13 cellular contexts compared by ENCODE assay signal in genomic region chr5:133219296-133219695, GRCh38.
DNase-seq lines count a peak whose midpoint lies in the region; ATAC-seq and TF ChIP-seq lines count a peak whose summit lies in the region.
"Had no signal": no experiment of that assay in that cellular context is flagged by ENCODE, and none has a peak within 500 bp of the region (broad histone marks: within the 10 kb centered on the region; RNA-seq: fewer than 3 reads in every experiment).

No MANE protein-coding gene starts in this region.

- H3K4ac ChIP-seq in H9 (ENCODE audit: low read depth, low read length): no peak overlapping the region

- DNase-seq in H9 (no peak), OCI-LY7 (ENCODE audit: low spot score) (no peak), endodermal cell (peak; percentile 39), ecto neural progenitor cell (ENCODE audit: low spot score) (no peak), smooth muscle cell (lab: John Stamatoyannopoulos, UW; ENCODE audit: unreplicated experiment) (no peak), RKO (ENCODE audit: low spot score) (no peak)
- DNase-seq in activated CD4-positive, alpha-beta T cell treated with anti-CD3 and anti-CD28 coated beads for 36 hours: no peak
- DNase-seq: BE2C; CD4-positive, alpha-beta memory T cell; DMS79 treated with DMSO at 0.1 percent for 48 hours; EL had no signal

- H3K27me3 ChIP-seq in H9 (ENCODE audit: insufficient read depth, low read length) (no peaks in the 10 kb centered on the region), endodermal cell (ENCODE audit: control insufficient read depth, insufficient read depth, low read length, poor library complexity, severe bottlenecking) (no peaks in the 10 kb centered on the region), smooth muscle cell (ENCODE audit: low read depth) (no peaks in the 10 kb centered on the region)
- H3K27me3 ChIP-seq: BE2C had no signal

- ATAC-seq in activated CD4-positive, alpha-beta T cell treated with anti-CD3 and anti-CD28 coated beads for 36 hours: no peak

- POLR2A ChIA-PET in OCI-LY7 (lab: Charles Lee): interaction anchor here (0.6 to 1.2 kb wide), 3 partner anchors 16 to 42 kb away, joined by 3 to 5 read pairs (median 3); no protein-coding TSS in a partner anchor
- POLR2A ChIA-PET in activated CD4-positive, alpha-beta T cell treated with anti-CD3 and anti-CD28 coated beads for 36 hours (lab: Charles Lee): no interaction called here

- TF ChIP-seq CTCF in H9 (conservative IDR thresholded peaks at IDR 0.05) (peak; percentile 32; the same call in 2 of the 3 replicates), OCI-LY7 (conservative IDR thresholded peaks at IDR 0.05; ENCODE audit: low read length) (0 out of 2 replicates have a peak, but pooled peaks have one; percentile 16), endodermal cell (conservative IDR thresholded peaks at IDR 0.05) (peak; percentile 30), smooth muscle cell (IDR thresholded peaks at IDR 0.05; ENCODE audit: borderline replicate concordance, insufficient read depth, poor library complexity, severe bottlenecking) (no peak)

- H3K14ac ChIP-seq in H9 (ENCODE audit: insufficient read depth, low read length): no peak overlapping the region

- no peak overlapping the region for H2BK15ac ChIP-seq in H9 (ENCODE audit: low read depth, low read length)

- H3K79me2 ChIP-seq in H9 (ENCODE audit: insufficient read depth, low read length): no peaks in the 10 kb centered on the region
- no peaks in the 10 kb centered on the region for H3K79me2 ChIP-seq in OCI-LY7 (ENCODE audit: insufficient read depth, low read depth, low read length)
- no peaks in the 10 kb centered on the region for H3K79me2 ChIP-seq in smooth muscle cell (ENCODE audit: low read depth)

- H3K9me3 ChIP-seq in H9 (ENCODE audit: control insufficient read depth, low read depth, low read length) (no peaks in the 10 kb centered on the region), OCI-LY7 (ENCODE audit: low read length) (no peaks in the 10 kb centered on the region), endodermal cell (ENCODE audit: control insufficient read depth, low read length) (no peaks in the 10 kb centered on the region), smooth muscle cell (replicated peaks; ENCODE audit: low read depth) (no peaks in the 10 kb centered on the region)
- H3K9me3 ChIP-seq: BE2C had no signal

- no peak overlapping the region for H3K56ac ChIP-seq in H9 (ENCODE audit: insufficient read length, low read depth, low read length)

- no peaks in the 10 kb centered on the region for H4K20me1 ChIP-seq in H9 (ENCODE audit: control insufficient read depth, insufficient read depth, insufficient read length)
- H4K20me1 ChIP-seq in OCI-LY7 (ENCODE audit: insufficient read depth, low read length): no peaks in the 10 kb centered on the region
- no peaks in the 10 kb centered on the region for H4K20me1 ChIP-seq in smooth muscle cell (ENCODE audit: low read depth)

- no peak overlapping the region for H4K8ac ChIP-seq in H9 (replicated peaks; ENCODE audit: insufficient read length, low read depth, low read length)

- H3K4me3 Mint-ChIP-seq in H9: no peak overlapping the region
- H3K4me3 Mint-ChIP-seq in endodermal cell: no peak overlapping the region
- H3K4me3 Mint-ChIP-seq in activated CD4-positive, alpha-beta T cell treated with anti-CD3 and anti-CD28 coated beads for 36 hours: no peak overlapping the region
- H3K4me3 Mint-ChIP-seq: CD4-positive, alpha-beta memory T cell; IgD-negative memory B cell had no signal

- intact Hi-C loops in OCI-LY7 (cut with micrococcal nuclease; ENCODE audit: unreplicated experiment): no loop called here
- intact Hi-C loops in activated CD4-positive, alpha-beta T cell treated with anti-CD3 and anti-CD28 coated beads for 36 hours (cut with DNase I, micrococcal nuclease): loop anchor here in 1 of 2 experiments (5.0 kb wide), 1 partner anchor 107 kb away; no protein-coding TSS in a partner anchor

- no peak overlapping the region for H3K23ac ChIP-seq in H9 (ENCODE audit: insufficient read length, low read depth, low read length)

- no peaks in the 10 kb centered on the region for H3K23me2 ChIP-seq in H9 (ENCODE audit: insufficient read length, low read depth, low read length, poor library complexity, severe bottlenecking)

- H3K4me3 ChIP-seq in OCI-LY7 (ENCODE audit: low read depth, low read length, poor library complexity, severe bottlenecking): no peak overlapping the region
- H3K4me3 ChIP-seq in endodermal cell (ENCODE audit: low read length): no peak overlapping the region
- no peak overlapping the region for H3K4me3 ChIP-seq in smooth muscle cell

- no peak overlapping the region for H2AK5ac ChIP-seq in H9 (ENCODE audit: insufficient read length, low read length)

- H3T11ph ChIP-seq in H9 (ENCODE audit: low read length): no peak overlapping the region

- no CpG with 5 or more reads among the region's 4 CpGs for WGBS in H9 (ENCODE audit: extremely low coverage, insufficient read length, low lambda C conversion rate)
- 76 to 95% methylated on average over 4 of the region's 4 CpGs for WGBS in endodermal cell (ENCODE audit: insufficient coverage in 1 of 2, insufficient read length in 1 of 2), 2 experiments
- 79% methylated on average over 4 of the region's 4 CpGs for WGBS in smooth muscle cell (ENCODE audit: low lambda C conversion rate)

- peaks cover 0 to 3% (median 0%) of the 10 kb centered on the region in 3 experiments; a peak in 2 of 7 replicates for H3K36me3 Mint-ChIP-seq in H9 (ENCODE audit: insufficient read depth in 1 of 3, low read depth in 3 of 3)
- peaks cover 2% of the 10 kb centered on the region for H3K36me3 Mint-ChIP-seq in endodermal cell (ENCODE audit: low read depth)
- H3K36me3 Mint-ChIP-seq in activated CD4-positive, alpha-beta T cell treated with anti-CD3 and anti-CD28 coated beads for 36 hours (ENCODE audit: low read depth): no peaks in the 10 kb centered on the region
- H3K36me3 Mint-ChIP-seq: CD4-positive, alpha-beta memory T cell; IgD-negative memory B cell had no signal

- no peak overlapping the region for H3K9ac ChIP-seq in H9 (ENCODE audit: extremely low read depth, insufficient read length, low read length)
- no peak overlapping the region for H3K9ac ChIP-seq in endodermal cell (ENCODE audit: extremely low read depth, low read length, poor library complexity, severe bottlenecking)
- no peak overlapping the region for H3K9ac ChIP-seq in smooth muscle cell (ENCODE audit: low read depth)

- CTCF ChIA-PET in OCI-LY7 (lab: Charles Lee; ENCODE audit: unreplicated experiment): no interaction called here
- CTCF ChIA-PET in activated CD4-positive, alpha-beta T cell treated with anti-CD3 and anti-CD28 coated beads for 36 hours (lab: Charles Lee): interaction anchor here (1.2 to 1.6 kb wide), 2 partner anchors 9 to 42 kb away, joined by 4 read pairs; no protein-coding TSS in a partner anchor

- no peaks in the 10 kb centered on the region for H3F3A ChIP-seq in smooth muscle cell (ENCODE audit: low read depth)

- H3K27ac Mint-ChIP-seq in H9 (no peak overlapping the region), endodermal cell (no peak overlapping the region)
- H3K27ac Mint-ChIP-seq in activated CD4-positive, alpha-beta T cell treated with anti-CD3 and anti-CD28 coated beads for 36 hours: no peak overlapping the region
- H3K27ac Mint-ChIP-seq: CD4-positive, alpha-beta memory T cell; IgD-negative memory B cell had no signal

- H3K27me3 Mint-ChIP-seq in H9 (ENCODE audit: low read depth) (no peaks in the 10 kb centered on the region; the same call in 1 of the 2 replicates), endodermal cell (ENCODE audit: insufficient read depth) (no peaks in the 10 kb centered on the region)
- H3K27me3 Mint-ChIP-seq in activated CD4-positive, alpha-beta T cell treated with anti-CD3 and anti-CD28 coated beads for 36 hours: no peaks in the 10 kb centered on the region

- no peak overlapping the region for H2BK5ac ChIP-seq in H9 (ENCODE audit: insufficient read length, low read length)

- no peak overlapping the region for H2BK120ac ChIP-seq in H9 (ENCODE audit: low read depth, low read length, poor library complexity, severe bottlenecking)

- H2AFZ ChIP-seq in H9 (ENCODE audit: low read length) (no peak overlapping the region), OCI-LY7 (ENCODE audit: low read length) (no peak overlapping the region), smooth muscle cell (ENCODE audit: low read depth) (no peak overlapping the region)

- peaks cover 5 to 7% of the 10 kb centered on the region in 2 experiments; a peak in 3 of 4 replicates for H3K4me1 Mint-ChIP-seq in H9
- H3K4me1 Mint-ChIP-seq in endodermal cell: peaks cover 6% of the 10 kb centered on the region
- no peaks in the 10 kb centered on the region for H3K4me1 Mint-ChIP-seq in activated CD4-positive, alpha-beta T cell treated with anti-CD3 and anti-CD28 coated beads for 36 hours
- H3K4me1 Mint-ChIP-seq: IgD-negative memory B cell had no signal

- no peak overlapping the region for H2BK20ac ChIP-seq in H9 (ENCODE audit: low read depth, low read length, poor library complexity, severe bottlenecking)

- H3K36me3 ChIP-seq in OCI-LY7 (ENCODE audit: insufficient read depth, low read length) (no peaks in the 10 kb centered on the region), endodermal cell (ENCODE audit: control insufficient read depth, insufficient read depth, low read length) (no peaks in the 10 kb centered on the region), smooth muscle cell (ENCODE audit: low read depth) (no peaks in the 10 kb centered on the region)
- H3K36me3 ChIP-seq: BE2C had no signal

- no peak overlapping the region for H3K18ac ChIP-seq in H9 (ENCODE audit: insufficient read length, low read depth, low read length)

- H3K79me1 ChIP-seq in H9 (ENCODE audit: insufficient read depth, low read depth, low read length, poor library complexity, severe bottlenecking): no peaks in the 10 kb centered on the region

- BruUV-seq in OCI-LY7 (replicated peaks; lab: Mats Ljungman, UMichigan): no TSS peak

- no peaks in the 10 kb centered on the region for H3K9me2 ChIP-seq in OCI-LY7 (ENCODE audit: insufficient read depth, low read length)

- H3K4me2 ChIP-seq in H9 (ENCODE audit: insufficient read depth, insufficient read length, low read length) (no peak overlapping the region), OCI-LY7 (ENCODE audit: low read length) (no peak overlapping the region), smooth muscle cell (no peak overlapping the region)

- no peak overlapping the region for H4K91ac ChIP-seq in H9 (ENCODE audit: insufficient read length, low read depth, low read length)

- H3K9me3 Mint-ChIP-seq in H9 (no peaks in the 10 kb centered on the region), endodermal cell (no peaks in the 10 kb centered on the region)
- H3K9me3 Mint-ChIP-seq in activated CD4-positive, alpha-beta T cell treated with anti-CD3 and anti-CD28 coated beads for 36 hours (ENCODE audit: low read depth): no peaks in the 10 kb centered on the region
- H3K9me3 Mint-ChIP-seq: CD4-positive, alpha-beta memory T cell; IgD-negative memory B cell had no signal

- H4K5ac ChIP-seq in H9 (ENCODE audit: insufficient read length, low read depth, low read length): no peak overlapping the region

- H3K27ac ChIP-seq in H9 (ENCODE audit: insufficient read length, low read depth, low read length) (no peak overlapping the region), OCI-LY7 (ENCODE audit: low read depth, low read length, poor library complexity, severe bottlenecking) (no peak overlapping the region), endodermal cell (ENCODE audit: low read depth, low read length) (no peak overlapping the region), smooth muscle cell (ENCODE audit: low read depth) (no peak overlapping the region)
- H3K27ac ChIP-seq: C4-2B had no signal

- no peak overlapping the region for H2BK12ac ChIP-seq in H9 (ENCODE audit: insufficient read length, low read depth, low read length)

- H3K4me1 ChIP-seq in H9 (ENCODE audit: insufficient read depth, low read length) (no peaks in the 10 kb centered on the region), OCI-LY7 (ENCODE audit: insufficient read depth, low read length, poor library complexity, severe bottlenecking) (no peaks in the 10 kb centered on the region), endodermal cell (ENCODE audit: control insufficient read depth, insufficient read depth, low read length) (no peaks in the 10 kb centered on the region), smooth muscle cell (ENCODE audit: low read depth) (peaks cover 14% of the 10 kb centered on the region)
- H3K4me1 ChIP-seq: BE2C had no signal
